ENCODE assay signal across 9 cellular contexts in the genomic region with DNA sequence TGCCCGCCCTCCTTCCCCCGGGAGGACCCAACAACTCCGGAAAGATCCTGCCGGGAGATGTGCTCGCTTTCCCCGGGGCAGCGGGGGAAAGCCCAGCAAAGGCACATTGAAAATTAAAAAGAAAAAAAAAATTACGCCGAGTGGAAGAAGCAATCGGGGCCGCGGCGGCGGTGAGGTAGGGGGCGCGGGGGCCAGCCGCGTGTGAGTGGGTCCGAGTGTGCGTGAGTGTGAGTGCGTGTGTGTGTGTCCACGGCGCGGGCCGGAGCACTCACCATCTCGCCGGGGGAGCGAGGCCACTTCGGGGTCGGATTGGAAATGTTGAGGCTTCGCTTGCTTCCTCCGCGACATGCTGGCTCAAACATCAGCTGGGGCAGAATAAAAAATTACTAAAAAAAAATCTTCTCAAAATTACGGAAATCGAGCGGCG. TPM values are rescaled to one million over a fixed set of nuclear protein-coding genes. Genes with fewer than 3 reads are reported as not detected.
A peak's percentile ranks its signal among the peaks of the same experiment; 100 is the strongest.
DNase-seq lines count a peak whose midpoint lies in the region; TF ChIP-seq lines count a peak whose summit lies in the region.
"Had no signal": no experiment of that assay in that cellular context is flagged by ENCODE, and none has a peak within 500 bp of the region (broad histone marks: within the 10 kb centered on the region; RNA-seq: fewer than 3 reads in every experiment).

A gene (minus strand): TSS at position 377 of the 427 bp plus-strand sequence. CDS start 29 bp downstream, at position 348.

- H3K9ac ChIP-seq in BLaER1, result peak within 1 kb of the TSS; percentile 62

- peak within 1 kb of the TSS; percentile 88 for H3K4me3 Mint-ChIP-seq in progenitor cell of endocrine pancreas (ENCODE audit: low read depth)

- peaks cover 33% of the 10 kb centered on the region for H4K20me1 ChIP-seq in BLaER1

- H3K4me1 Mint-ChIP-seq in progenitor cell of endocrine pancreas (ENCODE audit: low read depth), result peaks cover 49% of the 10 kb centered on the region

- peaks cover 29% of the 10 kb centered on the region for H3K4me1 ChIP-seq in BLaER1
- H3K4me1 ChIP-seq in left ventricle myocardium inferior, result peaks cover 53% of the 10 kb centered on the region

- TF ChIP-seq CTCF in left ventricle myocardium inferior (IDR thresholded peaks at IDR 0.05; ENCODE audit: borderline replicate concordance) (no peak), progenitor cell of endocrine pancreas (IDR thresholded peaks at IDR 0.05; ENCODE audit: unreplicated experiment) (no peak)

- H3K9me3 Mint-ChIP-seq in progenitor cell of endocrine pancreas (ENCODE audit: low read depth), result no peaks in the 10 kb centered on the region

- H3K4me2 ChIP-seq in BLaER1, result peak within 1 kb of the TSS; percentile 99

- peaks cover 31% of the 10 kb centered on the region for H3K9me3 ChIP-seq in BLaER1
- no peaks in the 10 kb centered on the region for H3K9me3 ChIP-seq in left ventricle myocardium inferior (replicated peaks)

- H3K4me3 ChIP-seq in BLaER1 (peak within 1 kb of the TSS; percentile 76), left ventricle myocardium inferior (peak within 1 kb of the TSS; percentile 66)

- peak within 1 kb of the TSS; percentile 93 for H3K27ac Mint-ChIP-seq in progenitor cell of endocrine pancreas
- H3K27ac Mint-ChIP-seq: naive thymus-derived CD8-positive, alpha-beta T cell had no signal

- no peak within 1 kb of the TSS for H3K27ac ChIP-seq in BLaER1
- H3K27ac ChIP-seq in left ventricle myocardium inferior (replicated peaks), result no peak within 1 kb of the TSS

- H3K36me3 Mint-ChIP-seq in progenitor cell of endocrine pancreas (ENCODE audit: insufficient read depth), result no peaks in the 10 kb centered on the region

- H3K27me3 Mint-ChIP-seq in progenitor cell of endocrine pancreas, result peaks cover 39% of the 10 kb centered on the region

- DNase-seq in SK-N-DZ (ENCODE audit: low spot score) (peak; percentile 9), left ventricle myocardium inferior (no peak), progenitor cell of endocrine pancreas (ENCODE audit: low spot score, unreplicated experiment) (no peak), COLO829 (ENCODE audit: low spot score) (no peak), GM19238 (ENCODE audit: insufficient read length, low spot score) (no peak), NCI-H774 (lab: John Stamatoyannopoulos, UW) (no peak)
- no peak for DNase-seq in stimulated activated CD4-positive, alpha-beta T cell treated with anti-CD3 and anti-CD28 coated beads, Interleukin-4, amount 100 ng/mL, for 1 hour
- DNase-seq: naive thymus-derived CD8-positive, alpha-beta T cell had no signal

- H3K27me3 ChIP-seq in BLaER1, result peaks cover 97% of the 10 kb centered on the region
- peaks cover 99% of the 10 kb centered on the region for H3K27me3 ChIP-seq in left ventricle myocardium inferior (ENCODE audit: low read depth)

- H3K36me3 ChIP-seq in BLaER1 (no peaks in the 10 kb centered on the region), left ventricle myocardium inferior (no peaks in the 10 kb centered on the region)

- intact Hi-C loops in left ventricle myocardium inferior (cut with micrococcal nuclease), result no loop called here

RNA-seq across cellular contexts. Expression of the gene that starts here (rescaled TPM):
- polyA plus RNA-seq in SK-N-DZ (2014; cell fraction: cytosol; rRNA removed), result 0.29 and 0.39 TPM in 2 replicates
- 0.09 and 1.2 TPM in 2 replicates for polyA plus RNA-seq in SK-N-DZ (2014; cell fraction: nucleus; rRNA removed)
- total RNA-seq in left ventricle myocardium inferior (1.3 TPM), progenitor cell of endocrine pancreas (11.0 and 12.8 TPM in 2 replicates)
- total RNA-seq: naive thymus-derived CD8-positive, alpha-beta T cell had no signal
- polyA plus RNA-seq: naive thymus-derived CD8-positive, alpha-beta T cell had no signal
